ENCODE assay signal across 8 cellular contexts in the genomic region with DNA sequence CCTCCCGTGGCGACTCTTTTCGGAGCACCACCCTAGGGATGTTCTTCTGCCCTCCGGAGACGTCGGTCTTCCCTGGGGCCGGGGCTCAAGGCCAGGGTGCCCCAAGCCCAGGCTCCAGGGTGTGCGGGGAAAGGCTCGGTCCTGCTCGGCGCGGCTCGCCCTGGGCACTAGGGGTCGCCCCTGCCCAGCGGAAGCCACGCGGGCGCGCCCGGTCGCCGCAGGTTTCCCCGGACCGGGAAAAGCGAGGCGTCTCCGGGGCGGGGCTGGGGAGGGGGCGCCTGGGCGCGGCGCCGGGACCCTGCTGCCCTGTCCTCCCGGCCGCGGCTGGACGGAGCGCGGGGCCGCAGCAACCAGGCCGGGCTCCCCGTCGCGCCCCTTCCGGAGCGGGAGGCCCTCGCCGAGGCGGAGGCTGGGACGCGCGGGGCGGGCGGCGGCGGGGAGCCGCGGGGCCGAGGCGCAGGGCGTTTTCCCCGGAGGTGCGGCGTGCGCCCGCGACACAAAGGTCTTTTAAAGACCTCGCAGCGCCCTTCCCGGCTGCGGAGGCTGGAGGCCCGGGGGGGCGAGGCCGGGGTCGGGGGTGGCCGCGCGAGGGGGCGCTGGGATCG.
DNase-seq lines count a peak whose midpoint lies in the region; ATAC-seq, FAIRE-seq and TF ChIP-seq lines count a peak whose summit lies in the region.

No MANE protein-coding gene starts in this region.

- FAIRE-seq in kidney (lab: Jason Lieb, UNC): no peak

- H3K9ac ChIP-seq in kidney (ENCODE audit: low read length in 2 of 2): peak overlapping the region; percentile 11 to 46

- H3K4me3 ChIP-seq in WERI-Rb-1 (ENCODE audit: low read depth, low read length) (peak overlapping the region; percentile 74), cardiac fibroblast (replicated peaks in 1 of 2; ENCODE audit: low read depth in 2 of 2, low read length in 2 of 2) (peak overlapping the region; percentile 55 to 60), kidney (ENCODE audit: low read length in 2 of 2) (peak overlapping the region in 1 of 2 donors; percentile 48)

- peak; percentile 82 for DNase-seq in GM13977 (ENCODE audit: low spot score)
- DNase-seq in NCI-H2081 (lab: John Stamatoyannopoulos, UW): peak; percentile 66 to 72
- DNase-seq in WERI-Rb-1: peak; percentile 87
- peak; percentile 56 to 65 for DNase-seq in cardiac fibroblast (ENCODE audit: low read depth in 2 of 2)
- DNase-seq in kidney: peak; percentile 93
- peak; percentile 56 to 65 for DNase-seq in stimulated activated CD4-positive, alpha-beta T cell treated with anti-CD3 and anti-CD28 coated beads, Interleukin-15, amount 100 ng/mL, for 1 hour (ENCODE audit: low read depth in 1 of 2, low spot score in 1 of 2)

- peaks cover 0 to 10% of the 10 kb centered on the region in 2 donors for H3K4me1 ChIP-seq in kidney (ENCODE audit: control insufficient read depth in 1 of 2, insufficient read depth in 1 of 2, low read depth in 1 of 2, low read length in 2 of 2)

- peak; percentile 94 for ATAC-seq in HG02759 (IDR thresholded peaks at IDR 0.05; ENCODE audit: unreplicated experiment)
- ATAC-seq in HG03097 (IDR thresholded peaks at IDR 0.05; ENCODE audit: low FRiP score, unreplicated experiment): no peak

- in situ Hi-C loops in GM13977 (cut with MboI; ENCODE audit: low pct_unique_long_range_greater_than_20kb, low sequenced_read_pairs, unreplicated experiment): loop anchor here (25.0 kb wide), 2 partner anchors 258 to 708 kb away; a partner anchor contains a TSS

- peak; percentile 98 for TF ChIP-seq CTCF in GM13977 (IDR thresholded peaks at IDR 0.05; ENCODE audit: extremely low read depth, insufficient read depth, missing control alignments)
- peak; percentile 93 for TF ChIP-seq CTCF in WERI-Rb-1 (IDR thresholded peaks at IDR 0.05; ENCODE audit: low read depth, low read length)
- TF ChIP-seq CTCF in cardiac fibroblast (IDR thresholded peaks at IDR 0.05; ENCODE audit: low read depth, low read length): peak; percentile 61
- TF ChIP-seq CTCF in kidney (IDR thresholded peaks at IDR 0.05; ENCODE audit: borderline replicate concordance, extremely low read depth, insufficient read depth): peak; percentile 83

- intact Hi-C loops in kidney (cut with DNase I): loop anchor here (10.0 kb wide), 1 partner anchor 261 kb away; a partner anchor contains a TSS

- H3K27ac ChIP-seq in WERI-Rb-1 (peak overlapping the region; percentile 48), kidney (ENCODE audit: low read depth in 2 of 2, low read length in 2 of 2) (peak overlapping the region; percentile 76 to 82)

- H3K36me3 ChIP-seq in WERI-Rb-1 (no peaks in the 10 kb centered on the region), kidney (ENCODE audit: control insufficient read depth in 1 of 2, insufficient read depth in 2 of 2, low read length in 2 of 2) (no peaks in the 10 kb centered on the region)

- peaks cover 10% of the 10 kb centered on the region for H3K9me3 ChIP-seq in WERI-Rb-1 (ENCODE audit: severe bottlenecking)
- H3K9me3 ChIP-seq in kidney (ENCODE audit: control insufficient read depth in 1 of 2, low read length in 2 of 2): peaks cover 0 to 5% of the 10 kb centered on the region in 2 donors

- H3K27me3 ChIP-seq in WERI-Rb-1 (ENCODE audit: insufficient read depth, low read depth, severe bottlenecking): no peaks in the 10 kb centered on the region
